Comparison of ENCODE assay signal across 12 cellular contexts in the genomic region with DNA sequence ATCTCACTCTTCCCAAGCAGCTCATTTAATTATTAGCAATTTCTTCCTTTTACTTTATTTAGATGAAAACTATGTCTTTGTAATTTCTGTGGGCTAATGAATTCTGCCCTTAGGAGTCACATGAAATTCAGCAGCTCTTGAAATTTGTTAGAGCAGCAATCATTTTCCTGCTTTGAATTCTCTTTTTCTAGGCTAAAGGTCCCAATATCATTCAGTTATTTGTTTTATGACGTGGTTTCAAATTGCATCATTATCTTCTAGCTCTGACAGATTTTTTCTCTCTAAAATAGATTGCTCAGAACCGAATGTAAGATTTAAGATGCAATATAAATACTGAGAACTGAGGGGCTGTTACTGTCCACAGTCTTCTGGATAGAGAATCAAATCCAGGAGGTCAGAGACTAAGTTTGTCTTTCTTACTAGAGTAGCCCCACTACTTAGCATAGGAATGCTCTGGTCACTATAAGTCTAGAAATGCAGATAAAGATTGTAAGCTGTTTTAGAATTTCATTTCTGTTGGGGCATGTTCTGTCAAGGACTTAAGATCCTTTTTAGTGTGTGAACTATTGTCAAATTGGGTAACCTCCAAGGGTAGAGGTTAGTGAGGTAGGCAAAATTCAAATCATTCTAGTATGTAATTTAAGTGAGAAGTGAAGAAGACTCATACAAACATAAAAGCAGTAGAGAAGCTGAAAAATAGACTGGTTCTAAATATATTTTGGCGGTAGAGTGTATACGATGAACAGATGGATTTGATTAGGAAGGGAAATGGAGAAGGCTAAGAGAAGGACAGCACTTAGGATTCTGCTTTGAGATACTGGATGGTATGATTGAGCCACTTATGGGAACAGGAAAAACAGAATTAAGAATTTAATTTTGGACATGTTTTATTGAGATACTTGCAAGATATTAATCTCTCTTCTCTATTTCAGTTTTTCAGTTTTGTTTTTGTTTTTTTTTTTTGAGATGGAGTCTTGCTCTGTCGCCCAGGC. TPM values are rescaled to one million over a fixed set of nuclear protein-coding genes. Genes with fewer than 3 reads are reported as not detected.
DNase-seq lines count a peak whose midpoint lies in the region; ATAC-seq, FAIRE-seq and TF ChIP-seq lines count a peak whose summit lies in the region.
"Had no signal": no experiment of that assay in that cellular context is flagged by ENCODE, and none has a peak within 500 bp of the region (broad histone marks: within the 10 kb centered on the region; RNA-seq: fewer than 3 reads in every experiment).

No MANE protein-coding gene starts in this region.

- in situ Hi-C loops in K562 (cut with MboI): no loop called here

- CTCF ChIA-PET in HCT116 (lab: Charles Lee): interaction anchor here (1.1 kb wide), 1 partner anchor 92 kb away, joined by 3 read pairs; no protein-coding TSS in a partner anchor
- CTCF ChIA-PET in K562 (lab: Yijun Ruan, JAX; ENCODE audit: low intra/inter-chr PET ratio): no interaction called here

- no peaks in the 10 kb centered on the region for H3K9me2 ChIP-seq in HCT116 (ENCODE audit: insufficient read depth)

- no peaks in the 10 kb centered on the region for H4K20me1 ChIP-seq in HCT116 (ENCODE audit: insufficient read depth)
- H4K20me1 ChIP-seq in K562 (replicated peaks; ENCODE audit: control insufficient read depth, insufficient read depth, low read length): no peaks in the 10 kb centered on the region

- no peaks in the 10 kb centered on the region for H3K9me1 ChIP-seq in K562 (ENCODE audit: control insufficient read depth, insufficient read depth, low read length)

- TF ChIP-seq EP300 in K562 (IDR thresholded peaks at IDR 0.05; ENCODE audit: low read length): no peak

- H3K9me3 ChIP-seq in HCT116 (ENCODE audit: control insufficient read depth in 1 of 2, insufficient read depth in 1 of 2, low read depth in 1 of 2, low read length in 2 of 2) (no peaks in the 10 kb centered on the region), K562 (replicated peaks; ENCODE audit: control insufficient read depth, insufficient read depth, low read depth, low read length) (no peaks in the 10 kb centered on the region), right lobe of liver (no peaks in the 10 kb centered on the region)

- whole genome bisulfite sequencing in K562 (ENCODE audit: insufficient coverage, low coverage, missing lambda C conversion rate): 50% methylated on average over 5 of the region's 5 CpGs
- WGBS in right lobe of liver (ENCODE audit: insufficient coverage, low coverage, low lambda C conversion rate, missing lambda C conversion rate): 53% methylated on average over 4 of the region's 5 CpGs

- H3K79me2 ChIP-seq in HCT116 (ENCODE audit: insufficient read depth, low read length) (no peaks in the 10 kb centered on the region), K562 (ENCODE audit: control insufficient read depth, insufficient read depth, low read length) (peaks cover 87% of the 10 kb centered on the region)

- H3K4me2 ChIP-seq in HCT116 (ENCODE audit: low read length): peak overlapping the region; percentile 41
- no peak overlapping the region for H3K4me2 ChIP-seq in K562 (ENCODE audit: insufficient read depth, low read length)

- DNase-seq in AG20443 (ENCODE audit: low spot score): peak; percentile 10
- DNase-seq in HCT116 (ENCODE audit: low read depth, low spot score): no peak
- no peak for DNase-seq in K562 (ENCODE audit: extremely low read depth in 1 of 4, low spot score in 3 of 4)
- no peak for DNase-seq in right lobe of liver
- no peak for DNase-seq in amygdala (lab: John Stamatoyannopoulos, UW)
- no peak for DNase-seq in NCI-H748 treated with DMSO at 0.1 percent for 48 hours (lab: John Stamatoyannopoulos, UW)
- DNase-seq in erythroblast (lab: John Stamatoyannopoulos, UW): no peak
- DNase-seq: activated CD4-positive, alpha-beta T cell treated with anti-CD3 and anti-CD28 coated beads for 48 hours; NCI-H2029 treated with DMSO at 0.1 percent for 48 hours had no signal

- BruUV-seq in HCT116 (replicated peaks; lab: Mats Ljungman, UMichigan) (no TSS peak), K562 (replicated peaks; lab: Mats Ljungman, UMichigan) (no TSS peak)

- H3K27ac ChIP-seq in HCT116 (ENCODE audit: low read depth, low read length): peak overlapping the region; percentile 82; the same call in 1 of the 2 replicates
- peak overlapping the region; percentile 1; the same call in 2 of the 3 replicates for H3K27ac ChIP-seq in K562 (ENCODE audit: extremely low read depth, low read depth, low read length)
- peak overlapping the region; percentile 73 to 80 (median 75) for H3K27ac ChIP-seq in right lobe of liver

- TF ChIP-seq RAD21 in HCT116 (IDR thresholded peaks at IDR 0.05; ENCODE audit: low read depth) (no peak), K562 (CRISPR knock-in tag; conservative IDR thresholded peaks at IDR 0.05 in 1 of 2, IDR thresholded peaks at IDR 0.05 in 1 of 2) (no peak)

- FAIRE-seq in K562 (lab: Jason Lieb, UNC): no peak
- FAIRE-seq: endothelial cell of umbilical vein, urothelium cell line had no signal

- peaks cover 47 to 54% of the 10 kb centered on the region in 2 experiments for H3K4me1 ChIP-seq in HCT116 (ENCODE audit: control insufficient read depth in 1 of 2, insufficient read depth in 2 of 2, low read length in 2 of 2)
- peaks cover 7 to 27% of the 10 kb centered on the region in 2 experiments; a peak in 2 of 5 replicates for H3K4me1 ChIP-seq in K562 (replicated peaks in 1 of 2; ENCODE audit: control insufficient read depth in 2 of 2, insufficient read depth in 2 of 2, low read length in 2 of 2)
- peaks cover 0 to 19% (median 8%) of the 10 kb centered on the region in 4 donors for H3K4me1 ChIP-seq in right lobe of liver

- RAD21 ChIA-PET in HCT116 (lab: Charles Lee; ENCODE audit: low non-redundant PET in 1 of 2, low total read pairs in 2 of 2, uncharacterized antibody in 2 of 2, unreplicated experiment in 2 of 2): no interaction called here

- H2AFZ ChIP-seq in HCT116 (ENCODE audit: low read depth, low read length, poor library complexity, severe bottlenecking): no peak overlapping the region
- no peak overlapping the region for H2AFZ ChIP-seq in K562 (ENCODE audit: low read depth, low read length)

- TF ChIP-seq POLR2A in HCT116 (IDR thresholded peaks at IDR 0.05; ENCODE audit: borderline replicate concordance, extremely low read depth, insufficient read depth, insufficient read length): no peak
- no peak for TF ChIP-seq POLR2A in K562 (conservative IDR thresholded peaks at IDR 0.05)
- no peak for TF ChIP-seq POLR2A in right lobe of liver (IDR thresholded peaks at IDR 0.05)
- no peak for TF ChIP-seq POLR2A in erythroblast (IDR thresholded peaks at IDR 0.05; ENCODE audit: low read length)

- intact Hi-C loops in HCT116 (cut with micrococcal nuclease): no loop called here
- intact Hi-C loops in K562 (cut with micrococcal nuclease): no loop called here
- intact Hi-C loops in right lobe of liver (cut with DNase I): no loop called here

- TF ChIP-seq CTCF in HCT116 (IDR thresholded peaks at IDR 0.05 in 2 of 3, conservative IDR thresholded peaks at IDR 0.05 in 1 of 3; ENCODE audit: borderline replicate concordance in 1 of 3, insufficient read depth in 1 of 3, low read depth in 2 of 3, low read length in 2 of 3) (no peak), K562 (IDR thresholded peaks at IDR 0.05 in 2 of 3, conservative IDR thresholded peaks at IDR 0.05 in 1 of 3; ENCODE audit: insufficient read depth in 2 of 3, low read depth in 1 of 3, low read length in 3 of 3) (no peak), right lobe of liver (IDR thresholded peaks at IDR 0.05) (no peak)

- POLR2A ChIA-PET in HCT116 (lab: Charles Lee) (no interaction called here), K562 (lab: Yijun Ruan, JAX) (interaction anchor here (0.6 to 2.4 kb wide), 6 partner anchors 10 to 39 kb away, joined by 3 to 8 read pairs (median 4); no protein-coding TSS in a partner anchor)

- no peaks in the 10 kb centered on the region for H3K27me3 ChIP-seq in HCT116 (ENCODE audit: insufficient read depth, low read length)
- H3K27me3 ChIP-seq in K562 (ENCODE audit: control insufficient read depth in 2 of 2, insufficient read depth in 2 of 2, low read length in 2 of 2): no peaks in the 10 kb centered on the region
- no peaks in the 10 kb centered on the region for H3K27me3 ChIP-seq in right lobe of liver

- ATAC-seq in HCT116 (no peak), K562 (no peak), right lobe of liver (peak; percentile 68 to 75 (median 72)), HG03571 (IDR thresholded peaks at IDR 0.05; ENCODE audit: unreplicated experiment) (no peak)

- H3K36me3 ChIP-seq in HCT116 (ENCODE audit: control insufficient read depth in 1 of 2, insufficient read depth in 2 of 2, low read length in 2 of 2): no peaks in the 10 kb centered on the region
- H3K36me3 ChIP-seq in K562 (ENCODE audit: control insufficient read depth, insufficient read depth, low read length): peaks cover 27% of the 10 kb centered on the region; the same call in 2 of the 3 replicates
- no peaks in the 10 kb centered on the region for H3K36me3 ChIP-seq in right lobe of liver

- H3K4me3 ChIP-seq in HCT116 (replicated peaks in 1 of 2; ENCODE audit: low read depth in 1 of 2, low read length in 2 of 2): no peak overlapping the region
- no peak overlapping the region for H3K4me3 ChIP-seq in K562
- no peak overlapping the region for H3K4me3 ChIP-seq in right lobe of liver

- H3K9ac ChIP-seq in HCT116 (ENCODE audit: low read length) (0 out of 2 replicates have a peak overlapping the region, but pooled peaks have one; percentile 1), K562 (ENCODE audit: insufficient read depth in 1 of 2, low read depth in 2 of 2, low read length in 2 of 2) (no peak overlapping the region)

RNA-seq across cellular contexts. Expression of gene EPB41, which starts 59.8 kb away (rescaled TPM):
- total RNA-seq in HCT116 (2021; ENCODE audit: unreplicated experiment) (41.7 TPM), K562 (2014; rRNA removed) (141 and 146 TPM in 2 replicates), K562 (2014; rRNA removed; fragmentation: Illumina TruSeq; extraction: Trizol) (169 and 175 TPM in 2 replicates), K562 (2015; rRNA removed; fragmentation: Illumina TruSeq; extraction: Trizol) (186 and 188 TPM in 2 replicates), K562 (2021) (141 and 147 TPM in 2 replicates), right lobe of liver (10 to 100 TPM; 35.3 to 58.7 (median 49.2) TPM)
- 20.1 and 24.2 TPM in 2 replicates for polyA plus RNA-seq in HCT116 (2012)
- total RNA-seq in K562 (2011; cell fraction: chromatin; rRNA removed; ENCODE audit: low replicate concordance): 277 and 637 TPM in 2 replicates
- total RNA-seq in K562 (2011; cell fraction: nucleolus; rRNA removed): 152 and 208 TPM in 2 replicates
- total RNA-seq in K562 (2011; cell fraction: nucleoplasm; rRNA removed): 354 and 569 TPM in 2 replicates
- polyA plus RNA-seq in K562 (2011; rRNA removed) (185 and 213 TPM in 2 replicates), K562 (2014; fragmentation: Illumina TruSeq; extraction: Trizol) (150 and 201 TPM in 2 replicates), K562 (2014; fragmentation: Nextera tagmentation; extraction: Ambion mirVana) (1 to 10 TPM; 3.7 to 7.0 TPM), K562 (2014; rRNA removed) (105 and 123 TPM in 2 replicates)
- 72.3 and 123 TPM in 2 replicates for polyA plus RNA-seq in K562 (2011; cell fraction: cytosol; rRNA removed)
- 68.9 and 82.0 TPM in 2 replicates for polyA plus RNA-seq in K562 (2011; cell fraction: nucleus; rRNA removed)
- 89.0 and 98.6 TPM in 2 replicates for polyA plus RNA-seq in K562 (2012)
- polyA minus RNA-seq in K562 (2011; rRNA and poly(A)+ RNA removed): 313 and 341 TPM in 2 replicates
- polyA minus RNA-seq in K562 (2011; cell fraction: cytosol; rRNA and poly(A)+ RNA removed): 113 and 123 TPM in 2 replicates
- polyA minus RNA-seq in K562 (2011; cell fraction: nucleus; rRNA and poly(A)+ RNA removed): 54.0 and 104 TPM in 2 replicates

Comparison
In these comparisons a context has a peak if more than half of its experiments do, and no peak if none do; other contexts are left out.
1. ATAC-seq: peak in right lobe of liver (4 of 4); none in HCT116 (single experiment), K562 (single experiment) and HG03571 (single experiment).
2. H3K27ac ChIP-seq: peak in every context shown above with its lines; median percentile 82 in HCT116; 75 in right lobe of liver; 1 in K562.